1 cellular context compared by ENCODE assay signal in genomic region chr12:26857465-26858176, GRCh38.
TF ChIP-seq lines count a peak whose summit lies in the region.

No MANE protein-coding gene starts in this region.

TF ChIP-seq in K562, 482 proteins besides CTCF, POLR2A, EP300 and RAD21 (continued from another document):
- TF ChIP-seq CEBPG (CRISPR knock-in tag; IDR thresholded peaks at IDR 0.05) (no peak), CEBPG (tag; conservative IDR thresholded peaks at IDR 0.05 in 1 of 2, IDR thresholded peaks at IDR 0.05 in 1 of 2) (peak in 1 of 2 experiments; percentile 59; a peak in 1 of 4 replicates), MEIS2 (IDR thresholded peaks at IDR 0.05; ENCODE audit: partially characterized antibody) (peak; percentile 54), ZBTB9 (CRISPR knock-in tag; IDR thresholded peaks at IDR 0.05) (no peak), RBM15 (IDR thresholded peaks at IDR 0.05; ENCODE audit: insufficient read depth, low read length) (no peak), ZNF143 (CRISPR knock-in tag; IDR thresholded peaks at IDR 0.05) (no peak), ZFX (CRISPR knock-in tag; IDR thresholded peaks at IDR 0.05) (no peak), PBX2 (CRISPR knock-in tag; IDR thresholded peaks at IDR 0.05; ENCODE audit: low read depth) (no peak), PBX2 (tag; conservative IDR thresholded peaks at IDR 0.05; ENCODE audit: low read depth) (peak; percentile 79), SP1 (CRISPR knock-in tag; IDR thresholded peaks at IDR 0.05) (no peak), ARNT (IDR thresholded peaks at IDR 0.05) (no peak), KLF10 (CRISPR knock-in tag; IDR thresholded peaks at IDR 0.05) (no peak), ZNF785 (CRISPR knock-in tag; IDR thresholded peaks at IDR 0.05) (no peak), KLF13 (tag; IDR thresholded peaks at IDR 0.05; ENCODE audit: borderline replicate concordance, low read depth) (no peak), ZBTB49 (CRISPR knock-in tag; IDR thresholded peaks at IDR 0.05; ENCODE audit: borderline replicate concordance) (no peak), DACH1 (IDR thresholded peaks at IDR 0.05; ENCODE audit: partially characterized antibody) (no peak), ZNF518B (CRISPR knock-in tag; IDR thresholded peaks at IDR 0.05) (no peak), ZNF431 (CRISPR knock-in tag; IDR thresholded peaks at IDR 0.05) (no peak)
